ENCODE assay signal across 23 cellular contexts in genomic region chr7:44208085-44208484, GRCh38. TPM values are rescaled to one million over a fixed set of nuclear protein-coding genes. Genes with fewer than 3 reads are reported as not detected.
DNase-seq lines count a peak whose midpoint lies in the region; ATAC-seq lines count a peak whose summit lies in the region.
"Had no signal": no experiment of that assay in that cellular context is flagged by ENCODE, and none has a peak within 500 bp of the region (broad histone marks: within the 10 kb centered on the region; RNA-seq: fewer than 3 reads in every experiment).

No MANE protein-coding gene starts in this region.

- peaks cover 8% of the 10 kb centered on the region for H3K4me1 Mint-ChIP-seq in stimulated activated naive CD8-positive, alpha-beta T cell treated with anti-CD3 and anti-CD28 coated beads, Interleukin-15, Interleukin-2, amounts not matched to agents 100 ng/mL and 50 ng/mL, for 24 hours (ENCODE audit: low read depth)
- peaks cover 7% of the 10 kb centered on the region for H3K4me1 Mint-ChIP-seq in T-helper 2 cell treated with Interferon-gamma antibody and Interleukin-4, amounts not matched to agents 5 μg/mL and 100 μg/mL, for 36 hours (ENCODE audit: low read depth)

- peaks cover 63% of the 10 kb centered on the region for H3K36me3 Mint-ChIP-seq in stimulated activated naive CD8-positive, alpha-beta T cell treated with anti-CD3 and anti-CD28 coated beads, Interleukin-15, Interleukin-2, amounts not matched to agents 100 ng/mL and 50 ng/mL, for 24 hours (ENCODE audit: low read depth)
- H3K36me3 Mint-ChIP-seq in T-helper 2 cell treated with Interferon-gamma antibody and Interleukin-4, amounts not matched to agents 5 μg/mL and 100 μg/mL, for 36 hours (ENCODE audit: low read depth), result peaks cover 37% of the 10 kb centered on the region

- H3K27ac Mint-ChIP-seq in stimulated activated naive CD8-positive, alpha-beta T cell treated with anti-CD3 and anti-CD28 coated beads, Interleukin-15, Interleukin-2, amounts not matched to agents 100 ng/mL and 50 ng/mL, for 24 hours, result peak overlapping the region; percentile 26
- H3K27ac Mint-ChIP-seq in T-helper 2 cell treated with Interferon-gamma antibody and Interleukin-4, amounts not matched to agents 5 μg/mL and 100 μg/mL, for 36 hours, result no peak overlapping the region
- H3K27ac Mint-ChIP-seq: CD14-positive monocyte had no signal

- no peak overlapping the region for H3K4me3 Mint-ChIP-seq in stimulated activated naive CD8-positive, alpha-beta T cell treated with anti-CD3 and anti-CD28 coated beads, Interleukin-15, Interleukin-2, amounts not matched to agents 100 ng/mL and 50 ng/mL, for 24 hours
- H3K4me3 Mint-ChIP-seq in T-helper 2 cell treated with Interferon-gamma antibody and Interleukin-4, amounts not matched to agents 5 μg/mL and 100 μg/mL, for 36 hours, result no peak overlapping the region
- H3K4me3 Mint-ChIP-seq: CD14-positive monocyte; CD4-positive, alpha-beta T cell had no signal

- intact Hi-C loops in posterior vena cava (cut with DNase I), result no loop called here

- H3K27me3 Mint-ChIP-seq in stimulated activated naive CD8-positive, alpha-beta T cell treated with anti-CD3 and anti-CD28 coated beads, Interleukin-15, Interleukin-2, amounts not matched to agents 100 ng/mL and 50 ng/mL, for 24 hours, result no peaks in the 10 kb centered on the region
- no peaks in the 10 kb centered on the region for H3K27me3 Mint-ChIP-seq in T-helper 2 cell treated with Interferon-gamma antibody and Interleukin-4, amounts not matched to agents 5 μg/mL and 100 μg/mL, for 36 hours (ENCODE audit: low read depth)
- H3K27me3 Mint-ChIP-seq: CD4-positive, alpha-beta T cell had no signal

- no peaks in the 10 kb centered on the region for H3K9me3 Mint-ChIP-seq in stimulated activated naive CD8-positive, alpha-beta T cell treated with anti-CD3 and anti-CD28 coated beads, Interleukin-15, Interleukin-2, amounts not matched to agents 100 ng/mL and 50 ng/mL, for 24 hours
- H3K9me3 Mint-ChIP-seq in T-helper 2 cell treated with Interferon-gamma antibody and Interleukin-4, amounts not matched to agents 5 μg/mL and 100 μg/mL, for 36 hours, result no peaks in the 10 kb centered on the region
- H3K9me3 Mint-ChIP-seq: CD14-positive monocyte; CD4-positive, alpha-beta T cell had no signal

- no peak for ATAC-seq in stimulated activated naive CD8-positive, alpha-beta T cell treated with anti-CD3 and anti-CD28 coated beads, Interleukin-15, Interleukin-2, amounts not matched to agents 100 U/mL and 50 U/mL, for 24 hours
- no peak for ATAC-seq in GM19452 (IDR thresholded peaks at IDR 0.05; ENCODE audit: unreplicated experiment)
- ATAC-seq: A549 had no signal

- no peak for DNase-seq in stimulated activated naive CD8-positive, alpha-beta T cell treated with anti-CD3 and anti-CD28 coated beads, Interleukin-15, Interleukin-2, amounts not matched to agents 100 U/mL and 50 U/mL, for 24 hours
- DNase-seq in mesenteric fat pad (ENCODE audit: low spot score) (peak; percentile 64), posterior vena cava (ENCODE audit: low spot score) (peak; percentile 5), NCI-H1417 (lab: John Stamatoyannopoulos, UW) (no peak)
- DNase-seq in T-helper 2 cell treated with Interferon-gamma antibody and Interleukin-4, amounts not matched to agents 5 μg/mL and 100 μg/mL, for 36 hours (ENCODE audit: low spot score), result no peak
- DNase-seq: 8988T; ACHN; AML-193; BE2C; Calu3; CD4-positive, alpha-beta T cell; COR-L47; DMS53; DMS79 treated with DMSO at 0.1 percent for 48 hours; GF-D8; GM23248; H7; HCEC 1CT had no signal

RNA-seq across cellular contexts. Expression of gene YKT6, which starts 7.3 kb away (rescaled TPM):
- total RNA-seq in mesenteric fat pad (77.4 TPM), posterior vena cava (10 to 100 TPM; 56.7 to 71.8 TPM)

RNA-seq across cellular contexts. Expression of gene GCK, which starts 18.8 kb away (rescaled TPM):
- total RNA-seq in mesenteric fat pad, result 0.48 TPM
- under 1 TPM; 0.51 to 0.81 TPM for total RNA-seq in posterior vena cava
- total RNA-seq: Calu3, G401 had no signal

Comparison
In these comparisons a context has a peak if more than half of its experiments do, and no peak if none do; other contexts are left out.
1. DNase-seq: peak in mesenteric fat pad (single experiment) and posterior vena cava (single experiment); none in stimulated activated naive CD8-positive, alpha-beta T cell treated with anti-CD3 and anti-CD28 coated beads, Interleukin-15, Interleukin-2, amounts not matched to agents 100 U/mL and 50 U/mL, for 24 hours (single experiment), T-helper 2 cell treated with Interferon-gamma antibody and Interleukin-4, amounts not matched to agents 5 μg/mL and 100 μg/mL, for 36 hours (single experiment) and NCI-H1417 (0 of 3).